ENCODE assay signal across 8 cellular contexts in the genomic region with DNA sequence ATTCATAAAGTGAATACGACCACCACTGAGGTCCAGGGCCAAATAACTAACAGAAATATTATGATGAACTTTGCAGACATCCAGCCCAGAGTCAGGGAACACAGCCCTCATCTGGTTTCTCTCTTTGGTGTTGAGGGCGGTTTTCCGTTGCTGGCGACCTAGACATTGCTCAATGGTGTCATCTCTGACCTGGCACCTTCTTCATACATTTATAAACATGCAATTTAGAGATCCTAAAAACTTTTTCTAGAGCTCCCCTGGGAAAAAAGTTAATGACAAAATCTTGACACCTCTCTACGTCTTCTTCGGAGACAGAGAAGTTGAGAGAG. TPM values are rescaled to one million over a fixed set of nuclear protein-coding genes. Genes with fewer than 3 reads are reported as not detected.
DNase-seq lines count a peak whose midpoint lies in the region; ATAC-seq and TF ChIP-seq lines count a peak whose summit lies in the region.

No MANE protein-coding gene starts in this region.

- H3K27ac ChIP-seq in CD4-positive, CD25-positive, alpha-beta regulatory T cell (ENCODE audit: insufficient read depth, low read length, poor library complexity, severe bottlenecking), result no peak overlapping the region
- H3K27ac ChIP-seq in RWPE1, result no peak overlapping the region

- POLR2A ChIA-PET in naive thymus-derived CD8-positive, alpha-beta T cell (lab: Charles Lee), result interaction anchor here (1.3 kb wide), 1 partner anchor 40 kb away, joined by 4 read pairs; no protein-coding TSS in a partner anchor
- POLR2A ChIA-PET in RWPE1 (lab: Yijun Ruan, JAX; ENCODE audit: low non-redundant PET), result no interaction called here

- no peak for TF ChIP-seq CTCF in RWPE1 (conservative IDR thresholded peaks at IDR 0.05; ENCODE audit: low read depth)

- H3K4me1 Mint-ChIP-seq in CD4-positive, CD25-positive, alpha-beta regulatory T cell, result peaks cover 0 to 31% (median 25%) of the 10 kb centered on the region in 4 donors
- H3K4me1 Mint-ChIP-seq in naive thymus-derived CD8-positive, alpha-beta T cell, result peaks cover 21 to 32% (median 30%) of the 10 kb centered on the region in 4 donors

- H3K4me3 ChIP-seq in CD4-positive, CD25-positive, alpha-beta regulatory T cell (ENCODE audit: low read depth, low read length), result peak overlapping the region; percentile 29

- peaks cover 24% of the 10 kb centered on the region for H3K4me1 ChIP-seq in CD4-positive, CD25-positive, alpha-beta regulatory T cell (ENCODE audit: control insufficient read depth, insufficient read depth, low read length, poor library complexity, severe bottlenecking)

- H3K4me3 Mint-ChIP-seq in CD4-positive, CD25-positive, alpha-beta regulatory T cell, result peak overlapping the region; percentile 53 to 78 (median 68)
- peak overlapping the region; percentile 66 to 89 (median 76) for H3K4me3 Mint-ChIP-seq in naive thymus-derived CD8-positive, alpha-beta T cell

- ATAC-seq in CD4-positive, CD25-positive, alpha-beta regulatory T cell (ENCODE audit: low read depth in 2 of 2), result peak in 1 of 2 donors; percentile 33
- peak; percentile 42 to 51 for ATAC-seq in naive thymus-derived CD8-positive, alpha-beta T cell
- ATAC-seq in HG02981 (IDR thresholded peaks at IDR 0.05; ENCODE audit: unreplicated experiment) (no peak), HG02938 (IDR thresholded peaks at IDR 0.05; ENCODE audit: unreplicated experiment) (no peak)

- CTCF ChIA-PET in RWPE1 (lab: Yijun Ruan, JAX), result interaction anchor here (0.6 kb wide), 1 partner anchor 948 kb away, joined by 4 read pairs; no protein-coding TSS in a partner anchor

- peak in 2 of 3 donors; percentile 6 to 33 for DNase-seq in CD4-positive, CD25-positive, alpha-beta regulatory T cell
- DNase-seq in NOMO-1 (lab: John Stamatoyannopoulos, UW; ENCODE audit: unreplicated experiment in 2 of 2), result peak; percentile 58 to 71
- peak; percentile 19 for DNase-seq in dedifferentiated amniotic fluid mesenchymal stem cell (ENCODE audit: extremely low spot score)
- DNase-seq in naive thymus-derived CD8-positive, alpha-beta T cell, result peak in 3 of 10 donors; percentile 18 to 23 (median 20)
- DNase-seq in RWPE1 (ENCODE audit: low spot score), result no peak
- DNase-seq in NCI-H526 treated with DMSO at 0.1 percent for 48 hours (lab: John Stamatoyannopoulos, UW), result no peak

- H3K27me3 ChIP-seq in CD4-positive, CD25-positive, alpha-beta regulatory T cell (ENCODE audit: control insufficient read depth, insufficient read depth, low read length), result peaks cover 17% of the 10 kb centered on the region

- no peaks in the 10 kb centered on the region for H3K9me3 ChIP-seq in CD4-positive, CD25-positive, alpha-beta regulatory T cell (ENCODE audit: control insufficient read depth in 2 of 2, low read length in 2 of 2)

- no peaks in the 10 kb centered on the region for H3K36me3 ChIP-seq in CD4-positive, CD25-positive, alpha-beta regulatory T cell (ENCODE audit: control insufficient read depth, insufficient read depth, low read length)

- H3K9me3 Mint-ChIP-seq in CD4-positive, CD25-positive, alpha-beta regulatory T cell, result peaks cover 0 to 7% (median 0%) of the 10 kb centered on the region in 7 donors
- peaks cover 0 to 3% (median 0%) of the 10 kb centered on the region in 9 donors for H3K9me3 Mint-ChIP-seq in naive thymus-derived CD8-positive, alpha-beta T cell

- H3K36me3 Mint-ChIP-seq in CD4-positive, CD25-positive, alpha-beta regulatory T cell, result peaks cover 3% of the 10 kb centered on the region
- H3K36me3 Mint-ChIP-seq in naive thymus-derived CD8-positive, alpha-beta T cell, result peaks cover 0 to 3% (median 2%) of the 10 kb centered on the region in 3 donors

- H3K27me3 Mint-ChIP-seq in CD4-positive, CD25-positive, alpha-beta regulatory T cell, result peaks cover 76% of the 10 kb centered on the region
- H3K27me3 Mint-ChIP-seq in naive thymus-derived CD8-positive, alpha-beta T cell, result peaks cover 36 to 79% (median 50%) of the 10 kb centered on the region in 5 donors

- no peak overlapping the region for H3K27ac Mint-ChIP-seq in CD4-positive, CD25-positive, alpha-beta regulatory T cell
- no peak overlapping the region for H3K27ac Mint-ChIP-seq in naive thymus-derived CD8-positive, alpha-beta T cell

RNA-seq across cellular contexts. Expression of gene TET1, which starts 0.3 kb away (rescaled TPM):
- 4.3 TPM for total RNA-seq in CD4-positive, CD25-positive, alpha-beta regulatory T cell
- polyA plus RNA-seq in CD4-positive, CD25-positive, alpha-beta regulatory T cell, result 1 to 10 TPM in 3 of 4 donors, under 1 TPM in 1; 0.95 to 1.9 (median 1.5) TPM
- 1 to 10 TPM; 3.1 to 3.2 TPM for total RNA-seq in naive thymus-derived CD8-positive, alpha-beta T cell
- 1 to 10 TPM; 1.5 to 2.0 (median 1.8) TPM for polyA plus RNA-seq in naive thymus-derived CD8-positive, alpha-beta T cell

RNA-seq across cellular contexts. Expression of gene SLC25A16, which starts 32.5 kb away (rescaled TPM):
- 34.7 TPM for total RNA-seq in CD4-positive, CD25-positive, alpha-beta regulatory T cell
- polyA plus RNA-seq in CD4-positive, CD25-positive, alpha-beta regulatory T cell, result 1 to 10 TPM; 7.4 to 9.6 (median 8.6) TPM
- 10 to 100 TPM; 26.6 to 38.2 TPM for total RNA-seq in naive thymus-derived CD8-positive, alpha-beta T cell
- polyA plus RNA-seq in naive thymus-derived CD8-positive, alpha-beta T cell, result 1 to 10 TPM; 2.5 to 6.3 (median 6.2) TPM

Comparison
In these comparisons a context has a peak if more than half of its experiments do, and no peak if none do; other contexts are left out.
1. ATAC-seq: peak in naive thymus-derived CD8-positive, alpha-beta T cell (2 of 2); none in HG02981 (single experiment) and HG02938 (single experiment).
2. DNase-seq: peak in CD4-positive, CD25-positive, alpha-beta regulatory T cell (2 of 3), NOMO-1 (2 of 2) and dedifferentiated amniotic fluid mesenchymal stem cell (single experiment); none in RWPE1 (single experiment) and NCI-H526 treated with DMSO at 0.1 percent for 48 hours (single experiment).